8 cellular contexts compared by ENCODE assay signal in genomic region chr17:77371888-77372443, GRCh38.
DNase-seq lines count a peak whose midpoint lies in the region; ATAC-seq lines count a peak whose summit lies in the region.

No MANE protein-coding gene starts in this region.

- H3K4me1 ChIP-seq in HUES48 (ENCODE audit: control insufficient read depth, insufficient read depth, low read length) = peaks cover 46% of the 10 kb centered on the region
- peaks cover 23% of the 10 kb centered on the region for H3K4me1 ChIP-seq in iPS-15b (ENCODE audit: control insufficient read depth, insufficient read depth, low read length)

- H3K27ac Mint-ChIP-seq in activated naive CD8-positive, alpha-beta T cell treated with anti-CD3 and anti-CD28 coated beads, Interleukin-2, amount 10 ng/mL, durations not matched to agents 7 days and 5 days = peak overlapping the region; percentile 89
- peak overlapping the region; percentile 28 for H3K27ac Mint-ChIP-seq in stimulated activated memory B cell treated with anti-CD40 and anti-IgM and Interleukin-4, amounts not matched to agents 10 μg/mL and 1 μg/mL and 100 μg/mL, for 72 hours

- peak overlapping the region; percentile 88 for H3K27ac ChIP-seq in HUES48 (ENCODE audit: low read depth, low read length)

- peak overlapping the region; percentile 78 for H3K4me3 Mint-ChIP-seq in activated naive CD8-positive, alpha-beta T cell treated with anti-CD3 and anti-CD28 coated beads, Interleukin-2, amount 10 ng/mL, durations not matched to agents 7 days and 5 days
- H3K4me3 Mint-ChIP-seq in stimulated activated memory B cell treated with anti-CD40 and anti-IgM and Interleukin-4, amounts not matched to agents 10 μg/mL and 1 μg/mL and 100 μg/mL, for 72 hours = peak overlapping the region; percentile 74

- H3K9ac ChIP-seq in HUES48 (ENCODE audit: low read depth, low read length) = 0 out of 2 replicates have a peak overlapping the region, but pooled peaks have one; percentile 0
- H3K9ac ChIP-seq in iPS-15b (ENCODE audit: low read depth, low read length) = peak overlapping the region; percentile 5

- H3K9me3 Mint-ChIP-seq in activated naive CD8-positive, alpha-beta T cell treated with anti-CD3 and anti-CD28 coated beads, Interleukin-2, amount 10 ng/mL, durations not matched to agents 7 days and 5 days = no peaks in the 10 kb centered on the region
- no peaks in the 10 kb centered on the region for H3K9me3 Mint-ChIP-seq in stimulated activated memory B cell treated with anti-CD40 and anti-IgM and Interleukin-4, amounts not matched to agents 10 μg/mL and 1 μg/mL and 100 μg/mL, for 72 hours

- POLR2A ChIA-PET in activated naive CD8-positive, alpha-beta T cell treated with anti-CD3 and anti-CD28 coated beads, Interleukin-2, amount 10 ng/mL, durations not matched to agents 7 days and 5 days (lab: Charles Lee) = interaction anchor here (1.1 to 4.4 kb wide), 6 partner anchors 10 to 49 kb away, joined by 3 to 17 read pairs (median 10); no protein-coding TSS in a partner anchor

- no peaks in the 10 kb centered on the region for H3K36me3 ChIP-seq in HUES48 (ENCODE audit: control insufficient read depth, insufficient read depth, low read length)
- no peaks in the 10 kb centered on the region for H3K36me3 ChIP-seq in iPS-15b (ENCODE audit: control insufficient read depth, insufficient read depth, low read length)

- H3K4me3 ChIP-seq in HUES48 (ENCODE audit: low read depth, low read length) (peak overlapping the region; percentile 84; the same call in 1 of the 2 replicates), iPS-15b (ENCODE audit: low read depth, low read length) (peak overlapping the region; percentile 59)

- ATAC-seq in activated naive CD8-positive, alpha-beta T cell treated with anti-CD3 and anti-CD28 coated beads, Interleukin-2, amount 10 ng/mL, durations not matched to agents 7 days and 5 days (ENCODE audit: low read depth) = no peak
- ATAC-seq in stimulated activated memory B cell treated with anti-CD40 and anti-IgM and Interleukin-4, amounts not matched to agents 10 μg/mL and 1 μg/mL and 100 μg/mL, for 72 hours = no peak
- ATAC-seq in HG02970 (IDR thresholded peaks at IDR 0.05; ENCODE audit: low FRiP score, unreplicated experiment) = no peak
- ATAC-seq in GM18909 (IDR thresholded peaks at IDR 0.05; ENCODE audit: poor library complexity, unreplicated experiment) = no peak
- ATAC-seq in esophagus mucosa = no peak

- H3K9me3 ChIP-seq in HUES48 (ENCODE audit: control insufficient read depth, insufficient read depth, low read length) = no peaks in the 10 kb centered on the region
- no peaks in the 10 kb centered on the region for H3K9me3 ChIP-seq in iPS-15b (ENCODE audit: control insufficient read depth, insufficient read depth, low read length)

- H3K27me3 ChIP-seq in HUES48 (ENCODE audit: control insufficient read depth, insufficient read depth, low read length) (no peaks in the 10 kb centered on the region), iPS-15b (ENCODE audit: control insufficient read depth, insufficient read depth, low read length) (no peaks in the 10 kb centered on the region)

- no peak for DNase-seq in activated naive CD8-positive, alpha-beta T cell treated with anti-CD3 and anti-CD28 coated beads, Interleukin-2, amount 10 ng/mL, durations not matched to agents 7 days and 5 days
- no peak for DNase-seq in HUDEP-2 (lab: John Stamatoyannopoulos, UW; ENCODE audit: unreplicated experiment in 76 of 76)

- peaks cover 16% of the 10 kb centered on the region for H3K36me3 Mint-ChIP-seq in activated naive CD8-positive, alpha-beta T cell treated with anti-CD3 and anti-CD28 coated beads, Interleukin-2, amount 10 ng/mL, durations not matched to agents 7 days and 5 days
- no peaks in the 10 kb centered on the region for H3K36me3 Mint-ChIP-seq in stimulated activated memory B cell treated with anti-CD40 and anti-IgM and Interleukin-4, amounts not matched to agents 10 μg/mL and 1 μg/mL and 100 μg/mL, for 72 hours

- H3K4me1 Mint-ChIP-seq in activated naive CD8-positive, alpha-beta T cell treated with anti-CD3 and anti-CD28 coated beads, Interleukin-2, amount 10 ng/mL, durations not matched to agents 7 days and 5 days = peaks cover 44% of the 10 kb centered on the region
- H3K4me1 Mint-ChIP-seq in stimulated activated memory B cell treated with anti-CD40 and anti-IgM and Interleukin-4, amounts not matched to agents 10 μg/mL and 1 μg/mL and 100 μg/mL, for 72 hours = peaks cover 68% of the 10 kb centered on the region

- H3K27me3 Mint-ChIP-seq in activated naive CD8-positive, alpha-beta T cell treated with anti-CD3 and anti-CD28 coated beads, Interleukin-2, amount 10 ng/mL, durations not matched to agents 7 days and 5 days = no peaks in the 10 kb centered on the region
- no peaks in the 10 kb centered on the region for H3K27me3 Mint-ChIP-seq in stimulated activated memory B cell treated with anti-CD40 and anti-IgM and Interleukin-4, amounts not matched to agents 10 μg/mL and 1 μg/mL and 100 μg/mL, for 72 hours
